Comparison of ENCODE assay signal across 19 cellular contexts in genomic region chr22:19626042-19626560, GRCh38.
"Had no signal": no experiment of that assay in that cellular context is flagged by ENCODE, and none has a peak within 500 bp of the region (broad histone marks: within the 10 kb centered on the region; RNA-seq: fewer than 3 reads in every experiment).

No MANE protein-coding gene starts in this region.

- H3K9me3 ChIP-seq: esophagus muscularis mucosa, gastroesophageal sphincter, mucosa of descending colon, tibial nerve, uterus had no signal

- H3K4me1 ChIP-seq: uterus had no signal

- H3K36me3 ChIP-seq: esophagus muscularis mucosa, gastroesophageal sphincter, tibial nerve, uterus had no signal

- FAIRE-seq: endothelial cell of umbilical vein had no signal

- H3K4me3 ChIP-seq: esophagus muscularis mucosa, gastroesophageal sphincter, mucosa of descending colon, tibial nerve, uterus had no signal

- H3K27me3 Mint-ChIP-seq: activated naive CD8-positive, alpha-beta T cell had no signal

- H3K27ac ChIP-seq: esophagus muscularis mucosa, gastroesophageal sphincter, tibial nerve, uterus had no signal

- H3K9me3 Mint-ChIP-seq: activated CD4-positive, alpha-beta T cell treated with anti-CD3 and anti-CD28 coated beads, Interleukin-2, amount 10 ng/mL, durations not matched to agents 24 days and 14 days; dendritic cell treated with granulocyte-macrophage colony-stimulating factor and Interleukin-4, amounts not matched to agents 40 ng/mL and 50 ng/mL, for 4 days; naive B cell had no signal

- ATAC-seq: gastroesophageal sphincter, left cardiac atrium, mucosa of descending colon had no signal

- H3K4me3 Mint-ChIP-seq: activated CD4-positive, alpha-beta T cell treated with anti-CD3 and anti-CD28 coated beads, Interleukin-2, amount 10 ng/mL, durations not matched to agents 24 days and 14 days; activated naive CD8-positive, alpha-beta T cell; dendritic cell treated with granulocyte-macrophage colony-stimulating factor and Interleukin-4, amounts not matched to agents 40 ng/mL and 50 ng/mL, for 4 days; naive B cell had no signal

- H3K27ac Mint-ChIP-seq: activated CD4-positive, alpha-beta T cell treated with anti-CD3 and anti-CD28 coated beads, Interleukin-2, amount 10 ng/mL, durations not matched to agents 24 days and 14 days; activated naive CD8-positive, alpha-beta T cell; dendritic cell treated with granulocyte-macrophage colony-stimulating factor and Interleukin-4, amounts not matched to agents 40 ng/mL and 50 ng/mL, for 4 days had no signal

- H3K36me3 Mint-ChIP-seq: activated naive CD8-positive, alpha-beta T cell; naive B cell had no signal

- H3K27me3 ChIP-seq: uterus had no signal

- DNase-seq: activated CD4-positive, alpha-beta T cell treated with anti-CD3 and anti-CD28 coated beads, Interleukin-2, amount 10 ng/mL, durations not matched to agents 24 days and 14 days; effector CD8-positive, alpha-beta T cell; left cardiac atrium; mesenchymal stem cell; mucosa of descending colon; naive B cell; stimulated activated CD4-positive, alpha-beta T cell treated with anti-CD3 and anti-CD28 coated beads, Interleukin-1b, Interleukin-23, amount 100 ng/mL, for 48 hours; stimulated activated CD8-positive, alpha-beta memory T cell treated with anti-CD3 and anti-CD28 coated beads, Interleukin-4, amount 100 ng/mL, for 48 hours; stimulated activated naive CD4-positive, alpha-beta T cell; substantia nigra; T-helper 1 cell; T-helper 9 cell; uterus had no signal
